19 cellular contexts compared by ENCODE assay signal in genomic region chr7:156889089-156889488, GRCh38. TPM values are rescaled to one million over a fixed set of nuclear protein-coding genes. Genes with fewer than 3 reads are reported as not detected.
DNase-seq lines count a peak whose midpoint lies in the region; ATAC-seq, FAIRE-seq and TF ChIP-seq lines count a peak whose summit lies in the region.
"Had no signal": no experiment of that assay in that cellular context is flagged by ENCODE, and none has a peak within 500 bp of the region (broad histone marks: within the 10 kb centered on the region; RNA-seq: fewer than 3 reads in every experiment).

No MANE protein-coding gene starts in this region.

- peak; percentile 8 for DNase-seq in EH (ENCODE audit: low read depth)
- peak; percentile 13 for DNase-seq in NCI-H510A (lab: John Stamatoyannopoulos, UW)
- peak; percentile 62 for DNase-seq in choroid plexus epithelial cell (ENCODE audit: low read depth)
- DNase-seq in colonic mucosa = no peak
- DNase-seq in stimulated activated CD4-positive, alpha-beta T cell treated with anti-CD3 and anti-CD28 coated beads, Interleukin-2, amount 100 ng/mL, for 24 hours = no peak
- no peak for DNase-seq in GM12891 (ENCODE audit: insufficient read length, low spot score)
- DNase-seq: activated CD4-positive, alpha-beta T cell treated with anti-CD3 and anti-CD28 coated beads for 36 hours; activated CD8-positive, alpha-beta memory T cell treated with anti-CD3 and anti-CD28 coated beads, Interleukin-2, amount 50 U/mL, for 48 hours; activated naive CD4-positive, alpha-beta T cell treated with anti-CD3 and anti-CD28 coated beads for 36 hours; body of pancreas; head of caudate nucleus; MM.1S; naive thymus-derived CD8-positive, alpha-beta T cell; Right ventricle myocardium superior had no signal

- H3K27ac ChIP-seq in colonic mucosa = no peak overlapping the region
- H3K27ac ChIP-seq: body of pancreas, esophagus muscularis mucosa had no signal

- no peak for ATAC-seq in GM18909 (IDR thresholded peaks at IDR 0.05; ENCODE audit: poor library complexity, unreplicated experiment)
- ATAC-seq: activated CD4-positive, alpha-beta T cell treated with anti-CD3 and anti-CD28 coated beads for 36 hours; body of pancreas; naive thymus-derived CD8-positive, alpha-beta T cell had no signal

- TF ChIP-seq RAD21 in Ishikawa (IDR thresholded peaks at IDR 0.05; ENCODE audit: low read depth) = no peak

- FAIRE-seq in GM12891 (lab: Jason Lieb, UNC) = no peak
- FAIRE-seq: D721Med had no signal

- H3K27me3 ChIP-seq in colonic mucosa = no peaks in the 10 kb centered on the region
- H3K27me3 ChIP-seq: body of pancreas, esophagus muscularis mucosa had no signal

- H3K4me3 ChIP-seq in choroid plexus epithelial cell (ENCODE audit: low read depth, low read length) (no peak overlapping the region), colonic mucosa (no peak overlapping the region)
- H3K4me3 ChIP-seq: body of pancreas, esophagus muscularis mucosa, HAP-1 had no signal

- no peaks in the 10 kb centered on the region for H3K36me3 ChIP-seq in colonic mucosa
- H3K36me3 ChIP-seq: esophagus muscularis mucosa had no signal

- intact Hi-C loops in colonic mucosa (cut with DNase I) = no loop called here

- H3K9ac ChIP-seq in colonic mucosa (ENCODE audit: low read depth in 2 of 2, low read length in 2 of 2) = no peak overlapping the region

- no peaks in the 10 kb centered on the region for H3K9me3 ChIP-seq in colonic mucosa
- H3K9me3 ChIP-seq: body of pancreas, esophagus muscularis mucosa, HAP-1 had no signal

- TF ChIP-seq EP300 in Ishikawa (IDR thresholded peaks at IDR 0.05; ENCODE audit: borderline replicate concordance) = no peak

- peaks cover 3% of the 10 kb centered on the region for H3K4me1 ChIP-seq in colonic mucosa

- TF ChIP-seq CTCF in choroid plexus epithelial cell (conservative IDR thresholded peaks at IDR 0.05; ENCODE audit: low read depth, low read length) = no peak
- no peak for TF ChIP-seq CTCF in colonic mucosa (IDR thresholded peaks at IDR 0.05)

- TF ChIP-seq POLR2A in GM12891 (IDR thresholded peaks at IDR 0.05; ENCODE audit: low read depth, low read length) = no peak

TF ChIP-seq in Ishikawa, 13 proteins besides CTCF, POLR2A, EP300 and RAD21:
- TF ChIP-seq CEBPB (IDR thresholded peaks at IDR 0.05) = peak; percentile 90
- TF ChIP-seq USF1 (IDR thresholded peaks at IDR 0.05) = no peak

TF ChIP-seq in GM12891, 5 proteins besides CTCF, POLR2A, EP300 and RAD21:
- TF ChIP-seq POLR2AphosphoS5 (IDR thresholded peaks at IDR 0.05; ENCODE audit: low read depth, low read length) (no peak), POU2F2 (IDR thresholded peaks at IDR 0.05; ENCODE audit: low read depth, low read length) (no peak)

RNA-seq across cellular contexts. Expression of gene LMBR1, which starts 3.9 kb away (rescaled TPM):
- 10 to 100 TPM; 41.4 to 42.0 TPM for total RNA-seq in colonic mucosa
- 10.8 TPM for polyA plus RNA-seq in GM12891 (2012; ENCODE audit: low read depth, missing spikeins)

Comparison
In these comparisons a context has a peak if more than half of its experiments do, and no peak if none do; other contexts are left out.
1. DNase-seq: peak in EH (single experiment), NCI-H510A (single experiment) and choroid plexus epithelial cell (single experiment); none in colonic mucosa (single experiment), stimulated activated CD4-positive, alpha-beta T cell treated with anti-CD3 and anti-CD28 coated beads, Interleukin-2, amount 100 ng/mL, for 24 hours (0 of 2) and GM12891 (single experiment).